In genomic region chr13:111630411-111630810, GRCh38 we compare ENCODE assay signal across 22 cellular contexts.
A peak's percentile ranks its signal among the peaks of the same experiment; 100 is the strongest.
DNase-seq lines count a peak whose midpoint lies in the region; ATAC-seq and TF ChIP-seq lines count a peak whose summit lies in the region.
"Had no signal": no experiment of that assay in that cellular context is flagged by ENCODE, and none has a peak within 500 bp of the region (broad histone marks: within the 10 kb centered on the region; RNA-seq: fewer than 3 reads in every experiment).

No MANE protein-coding gene starts in this region.

- no peak overlapping the region for H2BK5ac ChIP-seq in H9 (ENCODE audit: insufficient read length, low read length)

- no peaks in the 10 kb centered on the region for H3K79me1 ChIP-seq in H9 (ENCODE audit: insufficient read depth, low read depth, low read length, poor library complexity, severe bottlenecking)

- H3K27me3 Mint-ChIP-seq in H9 (ENCODE audit: low read depth) = peaks cover 19% of the 10 kb centered on the region
- H3K27me3 Mint-ChIP-seq: activated CD8-positive, alpha-beta memory T cell treated with anti-CD3 and anti-CD28 coated beads, Interleukin-2, amount 10 ng/mL, durations not matched to agents 7 days and 5 days; CD4-positive, alpha-beta T cell had no signal

- H3K18ac ChIP-seq in H9 (ENCODE audit: insufficient read length, low read depth, low read length) = no peak overlapping the region

- H3K9me3 ChIP-seq in H9 (ENCODE audit: control insufficient read depth, low read depth, low read length) = no peaks in the 10 kb centered on the region
- H3K9me3 ChIP-seq in NT2/D1 (ENCODE audit: insufficient read depth, low read length) = peaks cover 3% of the 10 kb centered on the region; the same call in 1 of the 2 replicates
- H3K9me3 ChIP-seq: tibial nerve had no signal

- TF ChIP-seq CTCF in H9 (conservative IDR thresholded peaks at IDR 0.05) = peak; percentile 57

- H4K91ac ChIP-seq in H9 (ENCODE audit: insufficient read length, low read depth, low read length) = no peak overlapping the region

- H3K4me1 ChIP-seq in H9 (ENCODE audit: insufficient read depth, low read length) (peaks cover 11% of the 10 kb centered on the region; the same call in 1 of the 2 replicates), NT2/D1 (ENCODE audit: insufficient read depth, insufficient read length) (no peaks in the 10 kb centered on the region)
- H3K4me1 ChIP-seq: tibial nerve had no signal

- H3K4me1 Mint-ChIP-seq in H9 = peaks cover 32 to 40% of the 10 kb centered on the region in 2 experiments
- H3K4me1 Mint-ChIP-seq: activated CD8-positive, alpha-beta memory T cell treated with anti-CD3 and anti-CD28 coated beads, Interleukin-2, amount 10 ng/mL, durations not matched to agents 7 days and 5 days; activated naive CD8-positive, alpha-beta T cell treated with anti-CD3 and anti-CD28 coated beads for 36 hours; natural killer cell had no signal

- no peak overlapping the region for H2AK5ac ChIP-seq in H9 (ENCODE audit: insufficient read length, low read length)

- H3K23me2 ChIP-seq in H9 (ENCODE audit: insufficient read length, low read depth, low read length, poor library complexity, severe bottlenecking) = no peaks in the 10 kb centered on the region

- no peaks in the 10 kb centered on the region for H3K9me3 Mint-ChIP-seq in H9
- H3K9me3 Mint-ChIP-seq: activated naive CD8-positive, alpha-beta T cell treated with anti-CD3 and anti-CD28 coated beads for 36 hours; CD4-positive, alpha-beta T cell; natural killer cell had no signal

- no peak overlapping the region for H3K4me2 ChIP-seq in H9 (ENCODE audit: insufficient read depth, insufficient read length, low read length)

- no peak overlapping the region for H2BK20ac ChIP-seq in H9 (ENCODE audit: low read depth, low read length, poor library complexity, severe bottlenecking)

- H3K4ac ChIP-seq in H9 (ENCODE audit: low read depth, low read length) = no peak overlapping the region

- H3K4me3 ChIP-seq in NT2/D1 (ENCODE audit: insufficient read length, low read depth) = no peak overlapping the region
- H3K4me3 ChIP-seq: GM12878, skin epidermis, tibial nerve had no signal

- H2BK15ac ChIP-seq in H9 (ENCODE audit: low read depth, low read length) = no peak overlapping the region

- H3K79me2 ChIP-seq in H9 (ENCODE audit: insufficient read depth, low read length) = no peaks in the 10 kb centered on the region

- H3K14ac ChIP-seq in H9 (ENCODE audit: insufficient read depth, low read length) = no peak overlapping the region

- H2BK120ac ChIP-seq in H9 (ENCODE audit: low read depth, low read length, poor library complexity, severe bottlenecking) = no peak overlapping the region

- H3K9ac ChIP-seq in H9 (ENCODE audit: extremely low read depth, insufficient read length, low read length) (no peak overlapping the region), NT2/D1 (ENCODE audit: insufficient read length, low read depth) (no peak overlapping the region)

- no peaks in the 10 kb centered on the region for H3K27me3 ChIP-seq in H9 (ENCODE audit: insufficient read depth, low read length)
- no peaks in the 10 kb centered on the region for H3K27me3 ChIP-seq in NT2/D1 (ENCODE audit: insufficient read depth, insufficient read length)
- H3K27me3 ChIP-seq: tibial nerve had no signal

- no peak overlapping the region for H3K27ac Mint-ChIP-seq in H9
- H3K27ac Mint-ChIP-seq: activated CD8-positive, alpha-beta memory T cell treated with anti-CD3 and anti-CD28 coated beads, Interleukin-2, amount 10 ng/mL, durations not matched to agents 7 days and 5 days; activated naive CD8-positive, alpha-beta T cell treated with anti-CD3 and anti-CD28 coated beads for 36 hours; CD4-positive, alpha-beta T cell; natural killer cell had no signal

- ATAC-seq in GM19397 (IDR thresholded peaks at IDR 0.05; ENCODE audit: unreplicated experiment) (no peak), GM21447 (IDR thresholded peaks at IDR 0.05; ENCODE audit: unreplicated experiment) (no peak)
- no peak for ATAC-seq in activated CD4-positive, CD25-positive, alpha-beta regulatory T cell treated with anti-CD3 and anti-CD28 coated beads, Interleukin-2, amount 50 U/mL, for 24 hours
- ATAC-seq: activated CD8-positive, alpha-beta memory T cell treated with anti-CD3 and anti-CD28 coated beads, Interleukin-2, amount 10 ng/mL, durations not matched to agents 7 days and 5 days; GM12878; left cardiac atrium; natural killer cell had no signal

- no peak overlapping the region for H3K27ac ChIP-seq in H9 (ENCODE audit: insufficient read length, low read depth, low read length)
- H3K27ac ChIP-seq: skin epidermis, tibial nerve had no signal

- no peaks in the 10 kb centered on the region for H3K36me3 Mint-ChIP-seq in H9 (ENCODE audit: insufficient read depth in 1 of 3, low read depth in 3 of 3)
- H3K36me3 Mint-ChIP-seq: activated CD8-positive, alpha-beta memory T cell treated with anti-CD3 and anti-CD28 coated beads, Interleukin-2, amount 10 ng/mL, durations not matched to agents 7 days and 5 days; activated naive CD8-positive, alpha-beta T cell treated with anti-CD3 and anti-CD28 coated beads for 36 hours; natural killer cell had no signal

- WGBS in H9 (ENCODE audit: extremely low coverage, insufficient read length, low lambda C conversion rate) = no CpG with 5 or more reads among the region's 11 CpGs

- H4K8ac ChIP-seq in H9 (replicated peaks; ENCODE audit: insufficient read length, low read depth, low read length) = no peak overlapping the region

- H4K5ac ChIP-seq in H9 (ENCODE audit: insufficient read length, low read depth, low read length) = no peak overlapping the region

- DNase-seq in Ammon's horn (ENCODE audit: low spot score) = peak; percentile 25
- DNase-seq in H9 = peak; percentile 59
- peak; percentile 22 for DNase-seq in NT2/D1 (ENCODE audit: low read depth, low spot score)
- peak; percentile 44 for DNase-seq in iPS-NIHi7 (ENCODE audit: extremely low spot score)
- no peak for DNase-seq in activated effector memory CD4-positive, alpha-beta T cell treated with Interleukin-2 at 50 U/mL for 16 hours
- DNase-seq: activated CD4-positive, alpha-beta T cell treated with anti-CD3 and anti-CD28 coated beads for 48 hours; activated CD8-positive, alpha-beta memory T cell treated with anti-CD3 and anti-CD28 coated beads, Interleukin-2, amount 10 ng/mL, durations not matched to agents 7 days and 5 days; activated naive CD8-positive, alpha-beta T cell treated with anti-CD3 and anti-CD28 coated beads for 36 hours; CD4-positive, alpha-beta T cell; effector memory CD4-positive, alpha-beta T cell; left cardiac atrium; natural killer cell; NCI-H1694; NCI-H446; stimulated activated CD4-positive, alpha-beta T cell treated with anti-CD3 and anti-CD28 coated beads, Interleukin-2, amount 100 ng/mL, for 24 hours; stimulated activated naive CD4-positive, alpha-beta T cell had no signal

- H3K4me3 Mint-ChIP-seq in H9 = no peak overlapping the region
- H3K4me3 Mint-ChIP-seq: activated CD8-positive, alpha-beta memory T cell treated with anti-CD3 and anti-CD28 coated beads, Interleukin-2, amount 10 ng/mL, durations not matched to agents 7 days and 5 days; activated naive CD8-positive, alpha-beta T cell treated with anti-CD3 and anti-CD28 coated beads for 36 hours; CD4-positive, alpha-beta T cell; natural killer cell had no signal

- H3K56ac ChIP-seq in H9 (ENCODE audit: insufficient read length, low read depth, low read length) = no peak overlapping the region

- H2AFZ ChIP-seq in H9 (ENCODE audit: low read length) = no peak overlapping the region

- H3K36me3 ChIP-seq in NT2/D1 (ENCODE audit: insufficient read depth, insufficient read length, low read length) = no peaks in the 10 kb centered on the region
- H3K36me3 ChIP-seq: tibial nerve had no signal

- no peaks in the 10 kb centered on the region for H4K20me1 ChIP-seq in H9 (ENCODE audit: control insufficient read depth, insufficient read depth, insufficient read length)

- H3T11ph ChIP-seq in H9 (ENCODE audit: low read length) = no peak overlapping the region

- H2BK12ac ChIP-seq in H9 (ENCODE audit: insufficient read length, low read depth, low read length) = no peak overlapping the region

- no peak overlapping the region for H3K23ac ChIP-seq in H9 (ENCODE audit: insufficient read length, low read depth, low read length)
